Comparison of ENCODE assay signal across 20 cellular contexts in the genomic region with DNA sequence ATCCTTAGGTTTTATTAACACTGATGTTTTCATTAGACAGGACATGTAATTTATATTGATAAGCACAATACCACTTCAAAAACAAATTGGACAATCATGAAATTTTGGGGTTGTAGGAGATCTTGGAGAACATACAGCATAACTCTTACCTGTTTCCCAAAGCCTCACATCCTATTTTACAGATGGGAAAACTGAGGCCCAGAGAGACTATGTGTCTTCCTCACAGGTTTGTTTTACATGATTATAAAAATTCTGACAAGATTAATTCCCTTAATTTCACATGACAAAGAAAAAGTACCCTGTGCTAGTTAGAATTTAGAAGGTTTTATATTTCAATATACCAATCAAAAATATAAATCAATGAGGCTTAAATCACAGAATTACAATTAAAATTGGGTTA.
DNase-seq lines count a peak whose midpoint lies in the region; ATAC-seq, FAIRE-seq and TF ChIP-seq lines count a peak whose summit lies in the region.
"Had no signal": no experiment of that assay in that cellular context is flagged by ENCODE, and none has a peak within 500 bp of the region (broad histone marks: within the 10 kb centered on the region; RNA-seq: fewer than 3 reads in every experiment).

No MANE protein-coding gene starts in this region.

- POLR2A ChIA-PET in K562 (lab: Yijun Ruan, JAX) (interaction anchor here (0.7 kb wide), 1 partner anchor 849 kb away, joined by 4 read pairs; no protein-coding TSS in a partner anchor), OCI-LY7 (lab: Charles Lee) (no interaction called here)

- TF ChIP-seq EP300 in K562 (IDR thresholded peaks at IDR 0.05; ENCODE audit: low read length) = no peak

- no peak for TF ChIP-seq POLR2A in K562 (conservative IDR thresholded peaks at IDR 0.05)

- intact Hi-C loops in ascending aorta (cut with DNase I) (loop anchor here (2.0 to 5.0 kb wide), 3 partner anchors 198 to 483 kb away; no protein-coding TSS in a partner anchor), K562 (cut with micrococcal nuclease) (loop anchor here (5.0 to 10.0 kb wide), 3 partner anchors 97 to 255 kb away; no protein-coding TSS in a partner anchor), dorsolateral prefrontal cortex (cut with DNase I) (loop anchor here (5.0 to 10.0 kb wide), 3 partner anchors 255 to 535 kb away; no protein-coding TSS in a partner anchor), OCI-LY7 (cut with micrococcal nuclease; ENCODE audit: unreplicated experiment) (loop anchor here (10.0 kb wide), 1 partner anchor 305 kb away; no protein-coding TSS in a partner anchor)

- no peaks in the 10 kb centered on the region for H4K20me1 ChIP-seq in K562 (replicated peaks; ENCODE audit: control insufficient read depth, insufficient read depth, low read length)
- H4K20me1 ChIP-seq in OCI-LY7 (ENCODE audit: insufficient read depth, low read length) = 0 out of 2 replicates have a peak, but pooled peaks cover 4% of the 10 kb centered on the region

- no peak for FAIRE-seq in K562 (lab: Jason Lieb, UNC)
- FAIRE-seq: A549 had no signal

- ATAC-seq in K562 (no peak), thoracic aorta (ENCODE audit: insufficient number of reproducible peaks, low FRiP score, low read depth) (no peak), HG02970 (IDR thresholded peaks at IDR 0.05; ENCODE audit: low FRiP score, unreplicated experiment) (no peak)
- ATAC-seq: A549, GM23338, HCT116 had no signal

- BruUV-seq in K562 (replicated peaks; lab: Mats Ljungman, UMichigan) (no TSS peak), OCI-LY7 (replicated peaks; lab: Mats Ljungman, UMichigan) (no TSS peak)

- H3K79me2 ChIP-seq in K562 (ENCODE audit: control insufficient read depth, insufficient read depth, low read length) (no peaks in the 10 kb centered on the region), OCI-LY7 (ENCODE audit: insufficient read depth, low read depth, low read length) (no peaks in the 10 kb centered on the region)

- H3K4me2 ChIP-seq in K562 (ENCODE audit: insufficient read depth, low read length) (no peak overlapping the region), OCI-LY7 (ENCODE audit: low read length) (no peak overlapping the region)
- H3K4me2 ChIP-seq: A549; BLaER1 treated with 17β-estradiol and CSF1 and Interleukin-3, amounts not matched to agents 10 nM and 100 nM had no signal

- CTCF ChIA-PET in K562 (lab: Yijun Ruan, JAX; ENCODE audit: low intra/inter-chr PET ratio) (no interaction called here), OCI-LY7 (lab: Charles Lee; ENCODE audit: unreplicated experiment) (no interaction called here)

- no peaks in the 10 kb centered on the region for H3K9me2 ChIP-seq in OCI-LY7 (ENCODE audit: insufficient read depth, low read length)

- no peak overlapping the region for H2AFZ ChIP-seq in K562 (ENCODE audit: low read depth, low read length)
- H2AFZ ChIP-seq in OCI-LY7 (ENCODE audit: low read length) = no peak overlapping the region
- H2AFZ ChIP-seq: GM23338 had no signal

- H3K9ac ChIP-seq in K562 (ENCODE audit: insufficient read depth in 1 of 2, low read depth in 2 of 2, low read length in 2 of 2) = no peak overlapping the region
- H3K9ac ChIP-seq: BLaER1 treated with 17β-estradiol and CSF1 and Interleukin-3, amounts not matched to agents 10 nM and 100 nM had no signal

- no peaks in the 10 kb centered on the region for H3K9me1 ChIP-seq in K562 (ENCODE audit: control insufficient read depth, insufficient read depth, low read length)

- DNase-seq in ascending aorta (ENCODE audit: low spot score in 2 of 2) (no peak), K562 (ENCODE audit: extremely low read depth in 1 of 4, low spot score in 3 of 4) (no peak), dorsolateral prefrontal cortex (no peak), thoracic aorta (ENCODE audit: low spot score) (no peak), OCI-LY7 (ENCODE audit: low spot score) (no peak), COLO668 (lab: John Stamatoyannopoulos, UW; ENCODE audit: unreplicated experiment) (no peak)
- DNase-seq: 8988T; ACHN; AML-193; BE2C; Caco-2; CD4-positive, alpha-beta memory T cell; DMS153; DND-41; H9 had no signal

- H3K9me3 ChIP-seq in ascending aorta (no peaks in the 10 kb centered on the region), K562 (replicated peaks; ENCODE audit: control insufficient read depth, insufficient read depth, low read depth, low read length) (no peaks in the 10 kb centered on the region), thoracic aorta (no peaks in the 10 kb centered on the region), OCI-LY7 (ENCODE audit: low read length) (no peaks in the 10 kb centered on the region)
- H3K9me3 ChIP-seq: A549; BE2C; BLaER1 treated with 17β-estradiol and CSF1 and Interleukin-3, amounts not matched to agents 10 nM and 100 nM; Caco-2 had no signal

- in situ Hi-C loops in K562 (cut with MboI) = no loop called here

- H3K27ac ChIP-seq in ascending aorta = peak overlapping the region; percentile 77 to 85
- no peak overlapping the region for H3K27ac ChIP-seq in K562 (ENCODE audit: extremely low read depth, low read depth, low read length)
- peak overlapping the region in 39 of 59 donors; percentile 3 to 83 (median 59) for H3K27ac ChIP-seq in dorsolateral prefrontal cortex
- peak overlapping the region; percentile 84 to 90 for H3K27ac ChIP-seq in thoracic aorta
- H3K27ac ChIP-seq in OCI-LY7 (ENCODE audit: low read depth, low read length, poor library complexity, severe bottlenecking) = no peak overlapping the region
- H3K27ac ChIP-seq: A549; BLaER1 treated with 17β-estradiol and CSF1 and Interleukin-3, amounts not matched to agents 10 nM and 100 nM had no signal

- peak overlapping the region in 1 of 2 donors; percentile 68 for H3K4me3 ChIP-seq in ascending aorta
- no peak overlapping the region for H3K4me3 ChIP-seq in K562
- peak overlapping the region in 2 of 59 donors; percentile 25 to 47 for H3K4me3 ChIP-seq in dorsolateral prefrontal cortex
- no peak overlapping the region for H3K4me3 ChIP-seq in thoracic aorta
- H3K4me3 ChIP-seq in OCI-LY7 (ENCODE audit: low read depth, low read length, poor library complexity, severe bottlenecking) = no peak overlapping the region
- H3K4me3 ChIP-seq: A549; BLaER1 treated with 17β-estradiol and CSF1 and Interleukin-3, amounts not matched to agents 10 nM and 100 nM; GM23338 had no signal

- no peak for TF ChIP-seq RAD21 in K562 (CRISPR knock-in tag; conservative IDR thresholded peaks at IDR 0.05 in 1 of 2, IDR thresholded peaks at IDR 0.05 in 1 of 2)

- H3K27me3 ChIP-seq in ascending aorta = no peaks in the 10 kb centered on the region
- H3K27me3 ChIP-seq in K562 (ENCODE audit: control insufficient read depth in 2 of 2, insufficient read depth in 2 of 2, low read length in 2 of 2) = 0 out of 5 replicates have a peak, but pooled peaks cover 0 to 2% of the 10 kb centered on the region in 2 experiments
- H3K27me3 ChIP-seq in dorsolateral prefrontal cortex = no peaks in the 10 kb centered on the region
- no peaks in the 10 kb centered on the region for H3K27me3 ChIP-seq in thoracic aorta (replicated peaks; ENCODE audit: insufficient read depth)
- H3K27me3 ChIP-seq: BE2C; BLaER1 treated with 17β-estradiol and CSF1 and Interleukin-3, amounts not matched to agents 10 nM and 100 nM had no signal

- H3K36me3 ChIP-seq in ascending aorta (no peaks in the 10 kb centered on the region), K562 (ENCODE audit: control insufficient read depth, insufficient read depth, low read length) (no peaks in the 10 kb centered on the region), thoracic aorta (no peaks in the 10 kb centered on the region), OCI-LY7 (ENCODE audit: insufficient read depth, low read length) (no peaks in the 10 kb centered on the region)
- H3K36me3 ChIP-seq: BE2C; BLaER1 treated with 17β-estradiol and CSF1 and Interleukin-3, amounts not matched to agents 10 nM and 100 nM had no signal

- H3K4me1 ChIP-seq in ascending aorta = peaks cover 0 to 17% of the 10 kb centered on the region in 2 donors
- H3K4me1 ChIP-seq in K562 (replicated peaks in 1 of 2; ENCODE audit: control insufficient read depth in 2 of 2, insufficient read depth in 2 of 2, low read length in 2 of 2) = no peaks in the 10 kb centered on the region
- peaks cover 27 to 38% of the 10 kb centered on the region in 2 donors for H3K4me1 ChIP-seq in thoracic aorta (ENCODE audit: control insufficient read depth in 1 of 2, low read depth in 2 of 2)
- no peaks in the 10 kb centered on the region for H3K4me1 ChIP-seq in OCI-LY7 (ENCODE audit: insufficient read depth, low read length, poor library complexity, severe bottlenecking)
- H3K4me1 ChIP-seq: Caco-2 had no signal

- TF ChIP-seq CTCF in ascending aorta (IDR thresholded peaks at IDR 0.05) (no peak), K562 (IDR thresholded peaks at IDR 0.05 in 2 of 3, conservative IDR thresholded peaks at IDR 0.05 in 1 of 3; ENCODE audit: insufficient read depth in 2 of 3, low read depth in 1 of 3, low read length in 3 of 3) (no peak), dorsolateral prefrontal cortex (IDR thresholded peaks at IDR 0.05 in 54 of 56, conservative IDR thresholded peaks at IDR 0.05 in 2 of 56; ENCODE audit: low read depth in 1 of 56, partially characterized antibody in 56 of 56) (no peak), thoracic aorta (IDR thresholded peaks at IDR 0.05) (no peak), OCI-LY7 (conservative IDR thresholded peaks at IDR 0.05; ENCODE audit: low read length) (no peak)

TF ChIP-seq in K562, 482 proteins besides CTCF, POLR2A, EP300 and RAD21:
- TF ChIP-seq RBM25 (IDR thresholded peaks at IDR 0.05; ENCODE audit: low read depth, low read length, severe bottlenecking) (peak; percentile 84), ZNF696 (CRISPR knock-in tag; conservative IDR thresholded peaks at IDR 0.05) (no peak)
TF ChIP-seq in K562: peak in this region for 1.

Comparison
In these comparisons a context has a peak if more than half of its experiments do, and no peak if none do; other contexts are left out.
1. H3K27ac ChIP-seq: peak in ascending aorta (2 of 2), dorsolateral prefrontal cortex (39 of 59) and thoracic aorta (2 of 2); none in K562 (single experiment) and OCI-LY7 (single experiment).